Comparison of ENCODE assay signal across 2 cellular contexts in the genomic region with DNA sequence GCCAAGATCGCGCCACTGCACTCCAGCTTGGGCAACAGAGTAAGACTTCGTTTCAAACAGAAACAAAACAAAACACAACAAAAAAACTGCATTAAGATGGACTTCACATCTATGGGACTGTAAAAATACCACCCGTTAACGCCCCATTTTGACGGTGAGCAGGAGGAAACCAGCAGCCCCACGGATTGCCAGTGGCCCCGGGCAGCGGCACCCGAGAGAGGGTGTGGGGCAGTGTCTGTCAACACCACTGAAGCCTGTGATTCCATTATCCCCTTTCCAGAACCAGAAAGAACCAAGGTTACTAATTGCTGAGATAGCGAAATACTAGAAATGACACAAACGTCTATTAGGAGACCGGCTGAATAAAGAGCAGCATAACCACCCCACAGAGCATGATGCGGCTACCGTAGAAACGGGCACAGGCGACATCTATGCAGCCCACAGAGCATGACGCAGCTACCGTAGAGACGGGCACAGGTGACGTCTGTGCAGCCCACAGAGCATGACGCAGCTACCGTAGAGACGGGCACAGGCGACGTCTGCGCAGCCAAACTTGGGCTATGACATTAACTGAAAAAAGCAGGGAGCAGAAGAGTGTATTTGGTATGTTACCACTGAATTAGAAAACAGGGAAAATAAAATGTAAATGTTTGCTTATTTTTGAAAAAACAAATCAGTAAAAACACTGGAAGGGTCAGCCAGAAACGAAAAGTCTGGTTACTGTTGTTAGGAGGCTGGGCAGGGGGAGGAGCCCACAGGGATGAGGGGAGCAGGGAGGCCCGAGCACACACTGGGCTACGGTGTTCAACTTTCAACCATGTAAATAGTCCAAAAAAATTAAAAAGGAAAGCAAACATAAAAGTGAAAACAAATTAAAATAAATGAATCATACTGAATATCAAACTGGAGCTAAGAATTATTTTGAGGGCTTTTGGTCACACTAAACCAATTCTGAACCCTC.
TF ChIP-seq lines count a peak whose summit lies in the region.

No MANE protein-coding gene starts in this region.

TF ChIP-seq in GM23338, 12 proteins besides CTCF, POLR2A, EP300 and RAD21 (continued from another document):
- TF ChIP-seq, protein P1, sequence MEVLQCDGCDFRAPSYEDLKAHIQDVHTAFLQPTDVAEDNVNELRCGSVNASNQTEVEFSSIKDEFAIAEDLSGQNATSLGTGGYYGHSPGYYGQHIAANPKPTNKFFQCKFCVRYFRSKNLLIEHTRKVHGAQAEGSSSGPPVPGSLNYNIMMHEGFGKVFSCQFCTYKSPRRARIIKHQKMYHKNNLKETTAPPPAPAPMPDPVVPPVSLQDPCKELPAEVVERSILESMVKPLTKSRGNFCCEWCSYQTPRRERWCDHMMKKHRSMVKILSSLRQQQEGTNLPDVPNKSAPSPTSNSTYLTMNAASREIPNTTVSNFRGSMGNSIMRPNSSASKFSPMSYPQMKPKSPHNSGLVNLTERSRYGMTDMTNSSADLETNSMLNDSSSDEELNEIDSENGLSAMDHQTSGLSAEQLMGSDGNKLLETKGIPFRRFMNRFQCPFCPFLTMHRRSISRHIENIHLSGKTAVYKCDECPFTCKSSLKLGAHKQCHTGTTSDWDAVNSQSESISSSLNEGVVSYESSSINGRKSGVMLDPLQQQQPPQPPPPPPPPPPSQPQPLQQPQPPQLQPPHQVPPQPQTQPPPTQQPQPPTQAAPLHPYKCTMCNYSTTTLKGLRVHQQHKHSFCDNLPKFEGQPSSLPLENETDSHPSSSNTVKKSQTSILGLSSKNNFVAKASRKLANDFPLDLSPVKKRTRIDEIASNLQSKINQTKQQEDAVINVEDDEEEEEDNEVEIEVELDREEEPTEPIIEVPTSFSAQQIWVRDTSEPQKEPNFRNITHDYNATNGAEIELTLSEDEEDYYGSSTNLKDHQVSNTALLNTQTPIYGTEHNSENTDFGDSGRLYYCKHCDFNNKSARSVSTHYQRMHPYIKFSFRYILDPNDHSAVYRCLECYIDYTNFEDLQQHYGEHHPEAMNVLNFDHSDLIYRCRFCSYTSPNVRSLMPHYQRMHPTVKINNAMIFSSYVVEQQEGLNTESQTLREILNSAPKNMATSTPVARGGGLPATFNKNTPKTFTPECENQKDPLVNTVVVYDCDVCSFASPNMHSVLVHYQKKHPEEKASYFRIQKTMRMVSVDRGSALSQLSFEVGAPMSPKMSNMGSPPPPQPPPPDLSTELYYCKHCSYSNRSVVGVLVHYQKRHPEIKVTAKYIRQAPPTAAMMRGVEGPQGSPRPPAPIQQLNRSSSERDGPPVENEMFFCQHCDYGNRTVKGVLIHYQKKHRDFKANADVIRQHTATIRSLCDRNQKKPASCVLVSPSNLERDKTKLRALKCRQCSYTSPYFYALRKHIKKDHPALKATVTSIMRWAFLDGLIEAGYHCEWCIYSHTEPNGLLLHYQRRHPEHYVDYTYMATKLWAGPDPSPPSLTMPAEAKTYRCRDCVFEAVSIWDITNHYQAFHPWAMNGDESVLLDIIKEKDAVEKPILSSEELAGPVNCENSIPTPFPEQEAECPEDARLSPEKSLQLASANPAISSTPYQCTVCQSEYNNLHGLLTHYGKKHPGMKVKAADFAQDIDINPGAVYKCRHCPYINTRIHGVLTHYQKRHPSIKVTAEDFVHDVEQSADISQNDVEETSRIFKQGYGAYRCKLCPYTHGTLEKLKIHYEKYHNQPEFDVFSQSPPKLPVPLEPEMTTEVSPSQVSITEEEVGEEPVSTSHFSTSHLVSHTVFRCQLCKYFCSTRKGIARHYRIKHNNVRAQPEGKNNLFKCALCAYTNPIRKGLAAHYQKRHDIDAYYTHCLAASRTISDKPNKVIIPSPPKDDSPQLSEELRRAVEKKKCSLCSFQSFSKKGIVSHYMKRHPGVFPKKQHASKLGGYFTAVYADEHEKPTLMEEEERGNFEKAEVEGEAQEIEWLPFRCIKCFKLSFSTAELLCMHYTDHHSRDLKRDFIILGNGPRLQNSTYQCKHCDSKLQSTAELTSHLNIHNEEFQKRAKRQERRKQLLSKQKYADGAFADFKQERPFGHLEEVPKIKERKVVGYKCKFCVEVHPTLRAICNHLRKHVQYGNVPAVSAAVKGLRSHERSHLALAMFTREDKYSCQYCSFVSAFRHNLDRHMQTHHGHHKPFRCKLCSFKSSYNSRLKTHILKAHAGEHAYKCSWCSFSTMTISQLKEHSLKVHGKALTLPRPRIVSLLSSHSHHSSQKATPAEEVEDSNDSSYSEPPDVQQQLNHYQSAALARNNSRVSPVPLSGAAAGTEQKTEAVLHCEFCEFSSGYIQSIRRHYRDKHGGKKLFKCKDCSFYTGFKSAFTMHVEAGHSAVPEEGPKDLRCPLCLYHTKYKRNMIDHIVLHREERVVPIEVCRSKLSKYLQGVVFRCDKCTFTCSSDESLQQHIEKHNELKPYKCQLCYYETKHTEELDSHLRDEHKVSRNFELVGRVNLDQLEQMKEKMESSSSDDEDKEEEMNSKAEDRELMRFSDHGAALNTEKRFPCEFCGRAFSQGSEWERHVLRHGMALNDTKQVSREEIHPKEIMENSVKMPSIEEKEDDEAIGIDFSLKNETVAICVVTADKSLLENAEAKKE (CRISPR knock-in tag; IDR thresholded peaks at IDR 0.05) = no peak
- TF ChIP-seq JUNB (IDR thresholded peaks at IDR 0.05; ENCODE audit: unreplicated experiment) = no peak
- TF ChIP-seq EZH2phosphoT487 (IDR thresholded peaks at IDR 0.05; ENCODE audit: unreplicated experiment) = no peak
- TF ChIP-seq CREB1 (CRISPR knock-in tag; IDR thresholded peaks at IDR 0.05; ENCODE audit: low read depth) = no peak
- TF ChIP-seq EZH2 (IDR thresholded peaks at IDR 0.05; ENCODE audit: low read depth, unreplicated experiment) = no peak
TF ChIP-seq in GM23338: peak in this region for 0.

TF ChIP-seq in WTC11, 78 proteins besides CTCF, POLR2A, EP300 and RAD21 (continued from another document):
- TF ChIP-seq, protein P2, sequence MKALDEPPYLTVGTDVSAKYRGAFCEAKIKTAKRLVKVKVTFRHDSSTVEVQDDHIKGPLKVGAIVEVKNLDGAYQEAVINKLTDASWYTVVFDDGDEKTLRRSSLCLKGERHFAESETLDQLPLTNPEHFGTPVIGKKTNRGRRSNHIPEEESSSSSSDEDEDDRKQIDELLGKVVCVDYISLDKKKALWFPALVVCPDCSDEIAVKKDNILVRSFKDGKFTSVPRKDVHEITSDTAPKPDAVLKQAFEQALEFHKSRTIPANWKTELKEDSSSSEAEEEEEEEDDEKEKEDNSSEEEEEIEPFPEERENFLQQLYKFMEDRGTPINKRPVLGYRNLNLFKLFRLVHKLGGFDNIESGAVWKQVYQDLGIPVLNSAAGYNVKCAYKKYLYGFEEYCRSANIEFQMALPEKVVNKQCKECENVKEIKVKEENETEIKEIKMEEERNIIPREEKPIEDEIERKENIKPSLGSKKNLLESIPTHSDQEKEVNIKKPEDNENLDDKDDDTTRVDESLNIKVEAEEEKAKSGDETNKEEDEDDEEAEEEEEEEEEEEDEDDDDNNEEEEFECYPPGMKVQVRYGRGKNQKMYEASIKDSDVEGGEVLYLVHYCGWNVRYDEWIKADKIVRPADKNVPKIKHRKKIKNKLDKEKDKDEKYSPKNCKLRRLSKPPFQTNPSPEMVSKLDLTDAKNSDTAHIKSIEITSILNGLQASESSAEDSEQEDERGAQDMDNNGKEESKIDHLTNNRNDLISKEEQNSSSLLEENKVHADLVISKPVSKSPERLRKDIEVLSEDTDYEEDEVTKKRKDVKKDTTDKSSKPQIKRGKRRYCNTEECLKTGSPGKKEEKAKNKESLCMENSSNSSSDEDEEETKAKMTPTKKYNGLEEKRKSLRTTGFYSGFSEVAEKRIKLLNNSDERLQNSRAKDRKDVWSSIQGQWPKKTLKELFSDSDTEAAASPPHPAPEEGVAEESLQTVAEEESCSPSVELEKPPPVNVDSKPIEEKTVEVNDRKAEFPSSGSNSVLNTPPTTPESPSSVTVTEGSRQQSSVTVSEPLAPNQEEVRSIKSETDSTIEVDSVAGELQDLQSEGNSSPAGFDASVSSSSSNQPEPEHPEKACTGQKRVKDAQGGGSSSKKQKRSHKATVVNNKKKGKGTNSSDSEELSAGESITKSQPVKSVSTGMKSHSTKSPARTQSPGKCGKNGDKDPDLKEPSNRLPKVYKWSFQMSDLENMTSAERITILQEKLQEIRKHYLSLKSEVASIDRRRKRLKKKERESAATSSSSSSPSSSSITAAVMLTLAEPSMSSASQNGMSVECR (CRISPR knock-in tag; IDR thresholded peaks at IDR 0.05; ENCODE audit: borderline replicate concordance) = no peak
- no peak for TF ChIP-seq ESRRA (CRISPR knock-in tag; IDR thresholded peaks at IDR 0.05; ENCODE audit: borderline replicate concordance)
- TF ChIP-seq, protein P3, sequence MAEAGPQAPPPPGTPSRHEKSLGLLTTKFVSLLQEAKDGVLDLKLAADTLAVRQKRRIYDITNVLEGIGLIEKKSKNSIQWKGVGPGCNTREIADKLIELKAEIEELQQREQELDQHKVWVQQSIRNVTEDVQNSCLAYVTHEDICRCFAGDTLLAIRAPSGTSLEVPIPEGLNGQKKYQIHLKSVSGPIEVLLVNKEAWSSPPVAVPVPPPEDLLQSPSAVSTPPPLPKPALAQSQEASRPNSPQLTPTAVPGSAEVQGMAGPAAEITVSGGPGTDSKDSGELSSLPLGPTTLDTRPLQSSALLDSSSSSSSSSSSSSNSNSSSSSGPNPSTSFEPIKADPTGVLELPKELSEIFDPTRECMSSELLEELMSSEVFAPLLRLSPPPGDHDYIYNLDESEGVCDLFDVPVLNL (CRISPR knock-in tag; IDR thresholded peaks at IDR 0.05; ENCODE audit: borderline replicate concordance, low read depth) = no peak
- no peak for TF ChIP-seq HMGA2 (CRISPR knock-in tag; IDR thresholded peaks at IDR 0.05)
- peak; percentile 66; the same call in 1 of the 2 replicates for TF ChIP-seq ZNF263 (CRISPR knock-in tag; IDR thresholded peaks at IDR 0.05; ENCODE audit: low read depth)
- TF ChIP-seq, protein P4, sequence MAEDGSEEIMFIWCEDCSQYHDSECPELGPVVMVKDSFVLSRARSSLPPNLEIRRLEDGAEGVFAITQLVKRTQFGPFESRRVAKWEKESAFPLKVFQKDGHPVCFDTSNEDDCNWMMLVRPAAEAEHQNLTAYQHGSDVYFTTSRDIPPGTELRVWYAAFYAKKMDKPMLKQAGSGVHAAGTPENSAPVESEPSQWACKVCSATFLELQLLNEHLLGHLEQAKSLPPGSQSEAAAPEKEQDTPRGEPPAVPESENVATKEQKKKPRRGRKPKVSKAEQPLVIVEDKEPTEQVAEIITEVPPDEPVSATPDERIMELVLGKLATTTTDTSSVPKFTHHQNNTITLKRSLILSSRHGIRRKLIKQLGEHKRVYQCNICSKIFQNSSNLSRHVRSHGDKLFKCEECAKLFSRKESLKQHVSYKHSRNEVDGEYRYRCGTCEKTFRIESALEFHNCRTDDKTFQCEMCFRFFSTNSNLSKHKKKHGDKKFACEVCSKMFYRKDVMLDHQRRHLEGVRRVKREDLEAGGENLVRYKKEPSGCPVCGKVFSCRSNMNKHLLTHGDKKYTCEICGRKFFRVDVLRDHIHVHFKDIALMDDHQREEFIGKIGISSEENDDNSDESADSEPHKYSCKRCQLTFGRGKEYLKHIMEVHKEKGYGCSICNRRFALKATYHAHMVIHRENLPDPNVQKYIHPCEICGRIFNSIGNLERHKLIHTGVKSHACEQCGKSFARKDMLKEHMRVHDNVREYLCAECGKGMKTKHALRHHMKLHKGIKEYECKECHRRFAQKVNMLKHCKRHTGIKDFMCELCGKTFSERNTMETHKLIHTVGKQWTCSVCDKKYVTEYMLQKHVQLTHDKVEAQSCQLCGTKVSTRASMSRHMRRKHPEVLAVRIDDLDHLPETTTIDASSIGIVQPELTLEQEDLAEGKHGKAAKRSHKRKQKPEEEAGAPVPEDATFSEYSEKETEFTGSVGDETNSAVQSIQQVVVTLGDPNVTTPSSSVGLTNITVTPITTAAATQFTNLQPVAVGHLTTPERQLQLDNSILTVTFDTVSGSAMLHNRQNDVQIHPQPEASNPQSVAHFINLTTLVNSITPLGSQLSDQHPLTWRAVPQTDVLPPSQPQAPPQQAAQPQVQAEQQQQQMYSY (CRISPR knock-in tag; IDR thresholded peaks at IDR 0.05) = no peak
